1 cellular context compared by ENCODE assay signal in genomic region chr3:98964784-98965183, GRCh38.
TF ChIP-seq lines count a peak whose summit lies in the region.

No MANE protein-coding gene starts in this region.

TF ChIP-seq in A549, 52 proteins besides CTCF, POLR2A, EP300 and RAD21 (continued from another document):
- TF ChIP-seq, protein P1, sequence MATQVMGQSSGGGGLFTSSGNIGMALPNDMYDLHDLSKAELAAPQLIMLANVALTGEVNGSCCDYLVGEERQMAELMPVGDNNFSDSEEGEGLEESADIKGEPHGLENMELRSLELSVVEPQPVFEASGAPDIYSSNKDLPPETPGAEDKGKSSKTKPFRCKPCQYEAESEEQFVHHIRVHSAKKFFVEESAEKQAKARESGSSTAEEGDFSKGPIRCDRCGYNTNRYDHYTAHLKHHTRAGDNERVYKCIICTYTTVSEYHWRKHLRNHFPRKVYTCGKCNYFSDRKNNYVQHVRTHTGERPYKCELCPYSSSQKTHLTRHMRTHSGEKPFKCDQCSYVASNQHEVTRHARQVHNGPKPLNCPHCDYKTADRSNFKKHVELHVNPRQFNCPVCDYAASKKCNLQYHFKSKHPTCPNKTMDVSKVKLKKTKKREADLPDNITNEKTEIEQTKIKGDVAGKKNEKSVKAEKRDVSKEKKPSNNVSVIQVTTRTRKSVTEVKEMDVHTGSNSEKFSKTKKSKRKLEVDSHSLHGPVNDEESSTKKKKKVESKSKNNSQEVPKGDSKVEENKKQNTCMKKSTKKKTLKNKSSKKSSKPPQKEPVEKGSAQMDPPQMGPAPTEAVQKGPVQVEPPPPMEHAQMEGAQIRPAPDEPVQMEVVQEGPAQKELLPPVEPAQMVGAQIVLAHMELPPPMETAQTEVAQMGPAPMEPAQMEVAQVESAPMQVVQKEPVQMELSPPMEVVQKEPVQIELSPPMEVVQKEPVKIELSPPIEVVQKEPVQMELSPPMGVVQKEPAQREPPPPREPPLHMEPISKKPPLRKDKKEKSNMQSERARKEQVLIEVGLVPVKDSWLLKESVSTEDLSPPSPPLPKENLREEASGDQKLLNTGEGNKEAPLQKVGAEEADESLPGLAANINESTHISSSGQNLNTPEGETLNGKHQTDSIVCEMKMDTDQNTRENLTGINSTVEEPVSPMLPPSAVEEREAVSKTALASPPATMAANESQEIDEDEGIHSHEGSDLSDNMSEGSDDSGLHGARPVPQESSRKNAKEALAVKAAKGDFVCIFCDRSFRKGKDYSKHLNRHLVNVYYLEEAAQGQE (IDR thresholded peaks at IDR 0.05) = no peak
- TF ChIP-seq HOXA7 (CRISPR knock-in tag; IDR thresholded peaks at IDR 0.05) = no peak
- no peak for TF ChIP-seq CEBPB (IDR thresholded peaks at IDR 0.05)
- no peak for TF ChIP-seq HEYL (CRISPR knock-in tag; IDR thresholded peaks at IDR 0.05)
TF ChIP-seq in A549: peak in this region for 0.
